ENCODE assay signal across 18 cellular contexts in the genomic region with DNA sequence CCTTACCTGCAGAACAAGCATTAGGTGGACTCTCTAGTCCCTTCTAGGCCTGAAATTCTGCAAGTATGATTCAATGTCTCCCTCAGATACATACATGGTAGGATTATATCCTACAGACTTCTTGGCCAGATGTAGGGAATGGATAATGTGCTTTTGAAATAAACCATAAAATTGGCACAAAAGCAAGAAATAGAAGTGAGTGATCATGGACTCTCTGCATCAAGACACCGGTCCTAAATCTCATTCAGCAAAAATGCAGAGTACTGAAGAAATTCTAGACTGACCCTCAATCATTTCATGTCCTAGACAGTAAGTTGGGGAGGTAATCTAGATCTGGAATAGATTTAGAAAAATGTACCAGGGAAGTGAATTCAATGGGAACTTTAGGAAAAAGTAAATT.
DNase-seq lines count a peak whose midpoint lies in the region; ATAC-seq, FAIRE-seq and TF ChIP-seq lines count a peak whose summit lies in the region.
"Had no signal": no experiment of that assay in that cellular context is flagged by ENCODE, and none has a peak within 500 bp of the region (broad histone marks: within the 10 kb centered on the region; RNA-seq: fewer than 3 reads in every experiment).

No MANE protein-coding gene starts in this region.

- H3K4me2 ChIP-seq in MM.1S (ENCODE audit: low read depth, low read length) (peak overlapping the region; percentile 43), GM12878 (ENCODE audit: control insufficient read depth, insufficient read depth) (no peak overlapping the region)
- H3K4me2 ChIP-seq: BLaER1 treated with 17β-estradiol and CSF1 and Interleukin-3, amounts not matched to agents 10 nM and 100 nM had no signal

- H3K79me2 ChIP-seq in MM.1S (ENCODE audit: low read length) (no peaks in the 10 kb centered on the region), GM12878 (ENCODE audit: control insufficient read depth, insufficient read depth, low read length) (no peaks in the 10 kb centered on the region)

- ATAC-seq in GM12878, result no peak
- ATAC-seq: HepG2 had no signal

- no peaks in the 10 kb centered on the region for H3K27me3 ChIP-seq in MM.1S (replicated peaks; ENCODE audit: insufficient read depth, low read length)
- H3K27me3 ChIP-seq in GM12878 (replicated peaks in 1 of 2; ENCODE audit: control insufficient read depth in 2 of 2, insufficient read depth in 2 of 2, low read length in 1 of 2), result no peaks in the 10 kb centered on the region
- H3K27me3 ChIP-seq in WERI-Rb-1 (ENCODE audit: insufficient read depth, low read depth, severe bottlenecking), result no peaks in the 10 kb centered on the region
- H3K27me3 ChIP-seq: BLaER1 treated with 17β-estradiol and CSF1 and Interleukin-3, amounts not matched to agents 10 nM and 100 nM had no signal

- no peak for TF ChIP-seq CTCF in AG10803 (conservative IDR thresholded peaks at IDR 0.05; ENCODE audit: low read length)
- no peak for TF ChIP-seq CTCF in MM.1S (IDR thresholded peaks at IDR 0.05; ENCODE audit: low read length)
- TF ChIP-seq CTCF in GM12878 (IDR thresholded peaks at IDR 0.05 in 2 of 3, conservative IDR thresholded peaks at IDR 0.05 in 1 of 3; ENCODE audit: control insufficient read depth in 2 of 3, extremely low read depth in 1 of 3, insufficient read depth in 1 of 3, low read depth in 3 of 3, low read length in 3 of 3), result no peak
- TF ChIP-seq CTCF in WERI-Rb-1 (IDR thresholded peaks at IDR 0.05; ENCODE audit: low read depth, low read length), result no peak

- H3K4me3 ChIP-seq in AG10803 (ENCODE audit: low read length) (no peak overlapping the region), MM.1S (ENCODE audit: low read length) (no peak overlapping the region), GM12878 (no peak overlapping the region), mesodermal cell (ENCODE audit: extremely low read depth, insufficient read depth, low read length, poor library complexity, severe bottlenecking) (no peak overlapping the region), WERI-Rb-1 (ENCODE audit: low read depth, low read length) (no peak overlapping the region)
- H3K4me3 ChIP-seq: BLaER1 treated with 17β-estradiol and CSF1 and Interleukin-3, amounts not matched to agents 10 nM and 100 nM had no signal

- POLR2A ChIA-PET in GM12878 (lab: Charles Lee), result no interaction called here

- H3K9me2 ChIP-seq in MM.1S (replicated peaks; ENCODE audit: insufficient read depth, low read length), result no peaks in the 10 kb centered on the region

- H3K9ac ChIP-seq in MM.1S (ENCODE audit: low read length), result no peak overlapping the region
- no peak overlapping the region for H3K9ac ChIP-seq in GM12878 (ENCODE audit: control insufficient read depth, insufficient read depth, low read length)
- H3K9ac ChIP-seq: BLaER1 treated with 17β-estradiol and CSF1 and Interleukin-3, amounts not matched to agents 10 nM and 100 nM had no signal

- intact Hi-C loops in GM12878 (cut with micrococcal nuclease; ENCODE audit: unreplicated experiment), result no loop called here

- no TSS peak for BruUV-seq in GM12878 (replicated peaks; lab: Mats Ljungman, UMichigan)

- SMC1A ChIA-PET in GM12878 (lab: Charles Lee; ENCODE audit: uncharacterized antibody, unreplicated experiment), result interaction anchor here (1.8 kb wide), 1 partner anchor 14 kb away, joined by 7 read pairs; no protein-coding TSS in a partner anchor

- TF ChIP-seq EP300 in GM12878 (IDR thresholded peaks at IDR 0.05; ENCODE audit: borderline replicate concordance in 1 of 2, control insufficient read depth in 1 of 2, low read depth in 2 of 2, low read length in 2 of 2), result no peak

- peak; percentile 12 for DNase-seq in AG10803 (ENCODE audit: low read depth)
- DNase-seq in MM.1S, result no peak
- no peak for DNase-seq in GM12878 (ENCODE audit: low read depth, low spot score)
- DNase-seq in WERI-Rb-1, result no peak
- no peak for DNase-seq in NCI-H2107 (lab: John Stamatoyannopoulos, UW)
- DNase-seq in SW480 (ENCODE audit: low spot score), result no peak
- DNase-seq: 8988T; CD4-positive, CD25-positive, alpha-beta regulatory T cell; DMS 273 treated with DMSO at 0.1 percent for 48 hours; DMS79; HCEC 1CT; HFFc6 had no signal

- H3K27ac ChIP-seq in MM.1S (ENCODE audit: low read length), result peak overlapping the region; percentile 53; the same call in 1 of the 2 replicates
- H3K27ac ChIP-seq in GM12878 (ENCODE audit: control insufficient read depth, insufficient read depth), result peak overlapping the region; percentile 54; the same call in 1 of the 2 replicates
- peak overlapping the region; percentile 58 for H3K27ac ChIP-seq in mesodermal cell (ENCODE audit: low read depth, low read length, severe bottlenecking)
- no peak overlapping the region for H3K27ac ChIP-seq in WERI-Rb-1
- H3K27ac ChIP-seq: BLaER1 treated with 17β-estradiol and CSF1 and Interleukin-3, amounts not matched to agents 10 nM and 100 nM had no signal

- H3K9me3 ChIP-seq in MM.1S (replicated peaks; ENCODE audit: insufficient read depth, low read length) (no peaks in the 10 kb centered on the region), GM12878 (replicated peaks; ENCODE audit: control insufficient read depth, insufficient read depth, low read length) (peaks cover 27% of the 10 kb centered on the region), mesodermal cell (ENCODE audit: control insufficient read depth, low read length) (no peaks in the 10 kb centered on the region), WERI-Rb-1 (ENCODE audit: severe bottlenecking) (no peaks in the 10 kb centered on the region)

- RAD21 ChIA-PET in GM12878 (lab: Charles Lee; ENCODE audit: unreplicated experiment), result interaction anchor here (1.1 to 1.9 kb wide), 2 partner anchors 12 to 14 kb away, joined by 4 to 5 read pairs; no protein-coding TSS in a partner anchor

- CTCF ChIA-PET in GM12878 (lab: Yijun Ruan, JAX), result interaction anchor here (1.6 kb wide), 1 partner anchor 126 kb away, joined by 5 read pairs; no protein-coding TSS in a partner anchor

- in situ Hi-C loops in GM12878 (cut with MboI), result no loop called here

- H4K20me1 ChIP-seq in MM.1S (ENCODE audit: insufficient read depth, low read length) (no peaks in the 10 kb centered on the region), GM12878 (ENCODE audit: control insufficient read depth, insufficient read depth) (no peaks in the 10 kb centered on the region)
- H4K20me1 ChIP-seq: BLaER1 treated with 17β-estradiol and CSF1 and Interleukin-3, amounts not matched to agents 10 nM and 100 nM had no signal

- no peaks in the 10 kb centered on the region for H3K36me3 ChIP-seq in MM.1S (replicated peaks; ENCODE audit: insufficient read depth, low read length)
- peaks cover 0 to 2% of the 10 kb centered on the region in 2 experiments; a peak in 1 of 4 replicates for H3K36me3 ChIP-seq in GM12878 (ENCODE audit: control insufficient read depth in 2 of 2, insufficient read depth in 2 of 2, low read length in 1 of 2)
- H3K36me3 ChIP-seq in mesodermal cell (ENCODE audit: control insufficient read depth, insufficient read depth, low read length), result no peaks in the 10 kb centered on the region
- H3K36me3 ChIP-seq in WERI-Rb-1, result no peaks in the 10 kb centered on the region
- H3K36me3 ChIP-seq: BLaER1 treated with 17β-estradiol and CSF1 and Interleukin-3, amounts not matched to agents 10 nM and 100 nM had no signal

- no peak for FAIRE-seq in GM12878 (lab: Jason Lieb, UNC)
- FAIRE-seq: GM12891, H1, HepG2, HTR-8/SVneo had no signal

- TF ChIP-seq POLR2A in GM12878 (IDR thresholded peaks at IDR 0.05; ENCODE audit: low read depth, low read length), result no peak

- TF ChIP-seq RAD21 in GM12878 (IDR thresholded peaks at IDR 0.05; ENCODE audit: insufficient read depth, low read depth, low read length), result no peak

- H2AFZ ChIP-seq in MM.1S (ENCODE audit: low read length), result no peak overlapping the region
- no peak overlapping the region for H2AFZ ChIP-seq in GM12878 (ENCODE audit: control insufficient read depth, low read depth, low read length)

- 100% methylated on average over 1 of the region's 1 CpG for WGBS in GM12878 (ENCODE audit: insufficient coverage, insufficient replicate concordance, low lambda C conversion rate, missing lambda C conversion rate)
- 100% methylated on average over 1 of the region's 1 CpG; no CpG with 5 or more reads in 1 of the 2 experiments for WGBS in mesodermal cell (ENCODE audit: insufficient coverage in 2 of 2), 2 experiments

- H3F3A ChIP-seq in MM.1S (ENCODE audit: insufficient read depth, low read length), result peaks cover 5% of the 10 kb centered on the region; the same call in 1 of the 2 replicates

- peaks cover 38% of the 10 kb centered on the region for H3K4me1 ChIP-seq in MM.1S (ENCODE audit: low read length)
- peaks cover 13% of the 10 kb centered on the region; the same call in 1 of the 2 replicates for H3K4me1 ChIP-seq in GM12878 (ENCODE audit: control insufficient read depth, insufficient read depth, low read length)
- H3K4me1 ChIP-seq in mesodermal cell (ENCODE audit: control insufficient read depth, insufficient read depth, low read length, poor library complexity, severe bottlenecking), result peaks cover 4% of the 10 kb centered on the region

TF ChIP-seq in GM12878, 131 proteins besides CTCF, POLR2A, EP300 and RAD21 (continues in another document):
- TF ChIP-seq GABPA (IDR thresholded peaks at IDR 0.05; ENCODE audit: low read depth) (no peak), KLF5 (IDR thresholded peaks at IDR 0.05; ENCODE audit: partially characterized antibody) (no peak), ESRRA (IDR thresholded peaks at IDR 0.05; ENCODE audit: low read length) (no peak)
- TF ChIP-seq, protein P1, sequence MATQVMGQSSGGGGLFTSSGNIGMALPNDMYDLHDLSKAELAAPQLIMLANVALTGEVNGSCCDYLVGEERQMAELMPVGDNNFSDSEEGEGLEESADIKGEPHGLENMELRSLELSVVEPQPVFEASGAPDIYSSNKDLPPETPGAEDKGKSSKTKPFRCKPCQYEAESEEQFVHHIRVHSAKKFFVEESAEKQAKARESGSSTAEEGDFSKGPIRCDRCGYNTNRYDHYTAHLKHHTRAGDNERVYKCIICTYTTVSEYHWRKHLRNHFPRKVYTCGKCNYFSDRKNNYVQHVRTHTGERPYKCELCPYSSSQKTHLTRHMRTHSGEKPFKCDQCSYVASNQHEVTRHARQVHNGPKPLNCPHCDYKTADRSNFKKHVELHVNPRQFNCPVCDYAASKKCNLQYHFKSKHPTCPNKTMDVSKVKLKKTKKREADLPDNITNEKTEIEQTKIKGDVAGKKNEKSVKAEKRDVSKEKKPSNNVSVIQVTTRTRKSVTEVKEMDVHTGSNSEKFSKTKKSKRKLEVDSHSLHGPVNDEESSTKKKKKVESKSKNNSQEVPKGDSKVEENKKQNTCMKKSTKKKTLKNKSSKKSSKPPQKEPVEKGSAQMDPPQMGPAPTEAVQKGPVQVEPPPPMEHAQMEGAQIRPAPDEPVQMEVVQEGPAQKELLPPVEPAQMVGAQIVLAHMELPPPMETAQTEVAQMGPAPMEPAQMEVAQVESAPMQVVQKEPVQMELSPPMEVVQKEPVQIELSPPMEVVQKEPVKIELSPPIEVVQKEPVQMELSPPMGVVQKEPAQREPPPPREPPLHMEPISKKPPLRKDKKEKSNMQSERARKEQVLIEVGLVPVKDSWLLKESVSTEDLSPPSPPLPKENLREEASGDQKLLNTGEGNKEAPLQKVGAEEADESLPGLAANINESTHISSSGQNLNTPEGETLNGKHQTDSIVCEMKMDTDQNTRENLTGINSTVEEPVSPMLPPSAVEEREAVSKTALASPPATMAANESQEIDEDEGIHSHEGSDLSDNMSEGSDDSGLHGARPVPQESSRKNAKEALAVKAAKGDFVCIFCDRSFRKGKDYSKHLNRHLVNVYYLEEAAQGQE (IDR thresholded peaks at IDR 0.05; ENCODE audit: low read depth, low read length), result no peak
